ENCODE assay signal across 30 cellular contexts in the genomic region with DNA sequence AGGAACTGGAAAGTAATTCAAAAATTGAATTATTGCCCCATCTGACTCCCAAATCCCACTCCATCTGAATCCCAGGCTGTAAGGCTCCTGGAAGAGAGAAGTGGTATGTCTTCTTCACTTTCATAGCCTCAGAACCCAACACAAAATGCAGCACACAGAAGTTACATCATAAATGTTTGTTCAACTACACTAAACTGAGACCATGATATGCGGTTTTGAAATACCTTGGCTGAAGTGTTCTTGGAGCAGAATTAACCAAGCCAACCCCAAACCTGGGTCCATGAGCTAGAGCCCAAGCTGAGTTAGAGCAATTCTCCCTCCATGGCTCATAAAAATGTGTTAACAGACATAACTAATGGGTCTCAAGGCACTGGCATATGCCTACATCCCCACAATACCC.
"Had no signal": no experiment of that assay in that cellular context is flagged by ENCODE, and none has a peak within 500 bp of the region (broad histone marks: within the 10 kb centered on the region; RNA-seq: fewer than 3 reads in every experiment).

No MANE protein-coding gene starts in this region.

- H3K4me3 Mint-ChIP-seq: naive thymus-derived CD8-positive, alpha-beta T cell; natural killer cell treated with Interleukin-12 subunit alpha and Interleukin-12 subunit beta and Interleukin-15 and Interleukin-18, amount 100 ng/mL, for 72 hours; nephron progenitor cell; neural crest cell; stimulated activated memory B cell treated with anti-CD40 and anti-IgM and Interleukin-4, amounts not matched to agents 10 μg/mL and 1 μg/mL and 100 μg/mL, for 72 hours; stimulated activated naive CD8-positive, alpha-beta T cell treated with anti-CD3 and anti-CD28 coated beads, Interleukin-15, amount 100 ng/mL, for 72 hours; type B pancreatic cell had no signal

- H3K36me3 ChIP-seq: neutrophil, pancreas, prostate gland, right lobe of liver, sigmoid colon, spleen, suprapubic skin, tibial artery, transverse colon, vagina had no signal

- H3K9me3 ChIP-seq: neutrophil, pancreas, prostate gland, right lobe of liver, sigmoid colon, spleen, suprapubic skin, testis, tibial artery, transverse colon, vagina had no signal

- H3K36me3 Mint-ChIP-seq: naive thymus-derived CD8-positive, alpha-beta T cell; natural killer cell treated with Interleukin-12 subunit alpha and Interleukin-12 subunit beta and Interleukin-15 and Interleukin-18, amount 100 ng/mL, for 72 hours; stimulated activated memory B cell treated with anti-CD40 and anti-IgM and Interleukin-4, amounts not matched to agents 10 μg/mL and 1 μg/mL and 100 μg/mL, for 72 hours; type B pancreatic cell had no signal

- H3K27ac Mint-ChIP-seq: naive thymus-derived CD8-positive, alpha-beta T cell; natural killer cell treated with Interleukin-12 subunit alpha and Interleukin-12 subunit beta and Interleukin-15 and Interleukin-18, amount 100 ng/mL, for 72 hours; nephron progenitor cell; stimulated activated memory B cell treated with anti-CD40 and anti-IgM and Interleukin-4, amounts not matched to agents 10 μg/mL and 1 μg/mL and 100 μg/mL, for 72 hours; stimulated activated naive CD8-positive, alpha-beta T cell treated with anti-CD3 and anti-CD28 coated beads, Interleukin-15, amount 100 ng/mL, for 72 hours; type B pancreatic cell had no signal

- H3K27ac ChIP-seq: neutrophil, pancreas, prostate gland, right lobe of liver, sigmoid colon, skin epidermis, spleen, suprapubic skin, testis, tibial artery, transverse colon, vagina had no signal

- H3K4me3 ChIP-seq: pancreas, prostate gland, right lobe of liver, sigmoid colon, skin epidermis, smooth muscle cell, spleen, suprapubic skin, testis, tibial artery, transverse colon, vagina had no signal

- H3K27me3 Mint-ChIP-seq: natural killer cell treated with Interleukin-12 subunit alpha and Interleukin-12 subunit beta and Interleukin-15 and Interleukin-18, amount 100 ng/mL, for 72 hours; stimulated activated memory B cell treated with anti-CD40 and anti-IgM and Interleukin-4, amounts not matched to agents 10 μg/mL and 1 μg/mL and 100 μg/mL, for 72 hours had no signal

- H3K27me3 ChIP-seq: neutrophil, pancreas, right lobe of liver, sigmoid colon, spleen, suprapubic skin, testis, tibial artery, transverse colon, vagina had no signal

- H3K4me1 Mint-ChIP-seq: neural crest cell; stimulated activated naive CD8-positive, alpha-beta T cell treated with anti-CD3 and anti-CD28 coated beads, Interleukin-15, amount 100 ng/mL, for 72 hours had no signal

- ATAC-seq: naive thymus-derived CD8-positive, alpha-beta T cell; natural killer cell treated with Interleukin-12 subunit alpha and Interleukin-12 subunit beta and Interleukin-15 and Interleukin-18, amount 100 ng/mL, for 72 hours; pancreas; right cardiac atrium; stimulated activated memory B cell treated with anti-CD40 and anti-IgM and Interleukin-4, amounts not matched to agents 10 μg/mL and 1 μg/mL and 100 μg/mL, for 72 hours; stimulated activated naive CD8-positive, alpha-beta T cell treated with anti-CD3 and anti-CD28 coated beads, Interleukin-15, amount 100 ng/mL, for 72 hours; stimulated activated naive CD8-positive, alpha-beta T cell treated with anti-CD3 and anti-CD28 coated beads, Interleukin-15, Interleukin-2, amounts not matched to agents 100 U/mL and 50 U/mL, for 24 hours had no signal

- DNase-seq: naive thymus-derived CD8-positive, alpha-beta T cell; nephron progenitor cell; nucleus accumbens; pancreas; right cardiac atrium; right lobe of liver; sigmoid colon; spleen; stimulated activated CD4-positive, alpha-beta T cell treated with anti-CD3 and anti-CD28 coated beads, Interleukin-12 subunit alpha, Interleukin-12 subunit beta, amount 100 ng/mL, for 4 hours; stimulated activated CD4-positive, alpha-beta T cell treated with anti-CD3 and anti-CD28 coated beads, Interleukin-1b, Interleukin-23, amount 100 ng/mL, for 48 hours; stimulated activated CD4-positive, alpha-beta T cell treated with anti-CD3 and anti-CD28 coated beads, Interleukin-4, amount 100 ng/mL, for 1 hour; stimulated activated CD4-positive, alpha-beta T cell treated with anti-CD3 and anti-CD28 coated beads, Interleukin-4, amount 100 ng/mL, for 4 hours; stimulated activated CD8-positive, alpha-beta memory T cell treated with anti-CD3 and anti-CD28 coated beads, Interleukin-4, amount 100 ng/mL, for 48 hours; stimulated activated naive CD4-positive, alpha-beta T cell; stimulated activated naive CD8-positive, alpha-beta T cell treated with anti-CD3 and anti-CD28 coated beads, Interleukin-15, amount 100 ng/mL, for 72 hours; stimulated activated naive CD8-positive, alpha-beta T cell treated with anti-CD3 and anti-CD28 coated beads, Interleukin-15, Interleukin-2, amounts not matched to agents 100 U/mL and 50 U/mL, for 24 hours; substantia nigra; testis; tibial artery; transverse colon had no signal

- H3K9me3 Mint-ChIP-seq: naive thymus-derived CD8-positive, alpha-beta T cell; natural killer cell treated with Interleukin-12 subunit alpha and Interleukin-12 subunit beta and Interleukin-15 and Interleukin-18, amount 100 ng/mL, for 72 hours; neural crest cell; stimulated activated memory B cell treated with anti-CD40 and anti-IgM and Interleukin-4, amounts not matched to agents 10 μg/mL and 1 μg/mL and 100 μg/mL, for 72 hours; stimulated activated naive CD8-positive, alpha-beta T cell treated with anti-CD3 and anti-CD28 coated beads, Interleukin-15, amount 100 ng/mL, for 72 hours; type B pancreatic cell had no signal

- H3K4me1 ChIP-seq: pancreas, prostate gland, right lobe of liver, sigmoid colon, spleen, suprapubic skin, testis, transverse colon, vagina had no signal
